1 cellular context compared by ENCODE assay signal in genomic region chr6:28771401-28772267, GRCh38.
TF ChIP-seq lines count a peak whose summit lies in the region.

No MANE protein-coding gene starts in this region.

TF ChIP-seq in K562, 482 proteins besides CTCF, POLR2A, EP300 and RAD21 (continued from another document):
- peak; percentile 18 for TF ChIP-seq CTCFL (IDR thresholded peaks at IDR 0.05; ENCODE audit: borderline replicate concordance, insufficient read depth, low read depth, low read length, poor library complexity, severe bottlenecking)
- peak; percentile 62 for TF ChIP-seq ZFX (CRISPR knock-in tag; IDR thresholded peaks at IDR 0.05)
- no peak for TF ChIP-seq NCOA1 (IDR thresholded peaks at IDR 0.05; ENCODE audit: low read depth)
- TF ChIP-seq PHTF2 (CRISPR knock-in tag; IDR thresholded peaks at IDR 0.05), result no peak
- 0 out of 2 replicates have a peak, but pooled peaks have one; percentile 34 for TF ChIP-seq DPF2 (IDR thresholded peaks at IDR 0.05)
- TF ChIP-seq ATF3 (IDR thresholded peaks at IDR 0.05), result peak; percentile 64
- TF ChIP-seq ATF3 (CRISPR knock-in tag; conservative IDR thresholded peaks at IDR 0.05), result no peak; the same call in 1 of the 2 replicates
- TF ChIP-seq CREM (IDR thresholded peaks at IDR 0.05; ENCODE audit: low read depth), result peak; percentile 85
- TF ChIP-seq MEF2A (IDR thresholded peaks at IDR 0.05; ENCODE audit: control insufficient read depth, low read depth, low read length), result no peak
- peak in 1 of 2 experiments; percentile 36; a peak in 1 of 4 replicates for TF ChIP-seq MAZ (CRISPR knock-in tag; conservative IDR thresholded peaks at IDR 0.05 in 1 of 2, IDR thresholded peaks at IDR 0.05 in 1 of 2)
- TF ChIP-seq AFF1 (IDR thresholded peaks at IDR 0.05; ENCODE audit: low read depth in 1 of 2, partially characterized antibody in 2 of 2), result no peak
- no peak for TF ChIP-seq MAFK (IDR thresholded peaks at IDR 0.05; ENCODE audit: low read length)
- TF ChIP-seq, protein P1, sequence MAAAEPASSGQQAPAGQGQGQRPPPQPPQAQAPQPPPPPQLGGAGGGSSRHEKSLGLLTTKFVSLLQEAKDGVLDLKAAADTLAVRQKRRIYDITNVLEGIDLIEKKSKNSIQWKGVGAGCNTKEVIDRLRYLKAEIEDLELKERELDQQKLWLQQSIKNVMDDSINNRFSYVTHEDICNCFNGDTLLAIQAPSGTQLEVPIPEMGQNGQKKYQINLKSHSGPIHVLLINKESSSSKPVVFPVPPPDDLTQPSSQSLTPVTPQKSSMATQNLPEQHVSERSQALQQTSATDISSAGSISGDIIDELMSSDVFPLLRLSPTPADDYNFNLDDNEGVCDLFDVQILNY (CRISPR knock-in tag; IDR thresholded peaks at IDR 0.05), result no peak
- peak; percentile 34; the same call in 1 of the 2 replicates for TF ChIP-seq ARID1B (IDR thresholded peaks at IDR 0.05)
- TF ChIP-seq CREB1 (IDR thresholded peaks at IDR 0.05), result peak; percentile 73
- peak; percentile 79 for TF ChIP-seq CREB1 (CRISPR knock-in tag; IDR thresholded peaks at IDR 0.05)
